In genomic region chr6:31058128-31058894, GRCh38 we compare ENCODE assay signal across 8 cellular contexts. TPM values are rescaled to one million over a fixed set of nuclear protein-coding genes. Genes with fewer than 3 reads are reported as not detected.
A peak's percentile ranks its signal among the peaks of the same experiment; 100 is the strongest.
DNase-seq lines count a peak whose midpoint lies in the region; ATAC-seq, FAIRE-seq and TF ChIP-seq lines count a peak whose summit lies in the region.

No MANE protein-coding gene starts in this region.

- no peak for TF ChIP-seq POLR2A in A549 (IDR thresholded peaks at IDR 0.05; ENCODE audit: low read length)

- FAIRE-seq in A549 (lab: Jason Lieb, UNC), result no peak

- H3K4me1 ChIP-seq in A549 (peaks cover 15% of the 10 kb centered on the region), OCI-LY3 (ENCODE audit: low read length) (no peaks in the 10 kb centered on the region)

- H3K36me3 ChIP-seq in OCI-LY3 (replicated peaks; ENCODE audit: low read depth, low read length), result no peaks in the 10 kb centered on the region

- TF ChIP-seq EP300 in A549 (IDR thresholded peaks at IDR 0.05), result no peak

- H3K27me3 ChIP-seq in OCI-LY3 (ENCODE audit: low read depth, low read length), result 0 out of 2 replicates have a peak, but pooled peaks cover 6% of the 10 kb centered on the region

- H3K4me2 ChIP-seq in A549, result peak overlapping the region; percentile 6
- no peak overlapping the region for H3K4me2 ChIP-seq in OCI-LY3 (ENCODE audit: low read length)

- H3K4me3 ChIP-seq in A549 (no peak overlapping the region), GM12864 (ENCODE audit: low read depth, low read length) (no peak overlapping the region), OCI-LY3 (ENCODE audit: low read length) (no peak overlapping the region), epithelial cell of proximal tubule (ENCODE audit: low read depth, low read length) (no peak overlapping the region)

- ATAC-seq in A549 (peak; percentile 93), GM19463 (IDR thresholded peaks at IDR 0.05; ENCODE audit: unreplicated experiment) (no peak)

- no peaks in the 10 kb centered on the region for H4K20me1 ChIP-seq in OCI-LY3 (ENCODE audit: insufficient read depth, low read length)

- whole genome bisulfite sequencing in A549 (ENCODE audit: missing lambda C conversion rate), result 46% methylated on average over 10 of the region's 10 CpGs

- POLR2A ChIA-PET in A549 (lab: Yijun Ruan, JAX), result no interaction called here

- H2AFZ ChIP-seq in OCI-LY3 (ENCODE audit: low read depth, low read length), result no peak overlapping the region

- no peak overlapping the region for H3K9ac ChIP-seq in OCI-LY3 (ENCODE audit: low read length)

- CTCF ChIA-PET in A549 (lab: Yijun Ruan, JAX), result interaction anchor here (0.7 to 1.0 kb wide), 2 partner anchors 16 to 75 kb away, joined by 3 read pairs; no protein-coding TSS in a partner anchor

- H3K9me3 ChIP-seq in A549, result no peaks in the 10 kb centered on the region
- H3K9me3 ChIP-seq in OCI-LY3 (ENCODE audit: insufficient read depth, low read length), result no peaks in the 10 kb centered on the region

- H3K27ac ChIP-seq in A549, result peak overlapping the region in 1 of 2 experiments; percentile 49; a peak in 2 of 6 replicates
- H3K27ac ChIP-seq in OCI-LY3 (ENCODE audit: low read length), result no peak overlapping the region

- TF ChIP-seq RAD21 in A549 (conservative IDR thresholded peaks at IDR 0.05 in 1 of 2, IDR thresholded peaks at IDR 0.05 in 1 of 2), result no peak

- H3K79me2 ChIP-seq in OCI-LY3 (ENCODE audit: low read length), result no peaks in the 10 kb centered on the region

- TF ChIP-seq CTCF in A549 (IDR thresholded peaks at IDR 0.05) (peak; percentile 37), GM12864 (IDR thresholded peaks at IDR 0.05; ENCODE audit: low read depth, low read length, missing control alignments) (peak; percentile 67), OCI-LY3 (IDR thresholded peaks at IDR 0.05; ENCODE audit: low read depth, low read length) (peak; percentile 43), epithelial cell of proximal tubule (conservative IDR thresholded peaks at IDR 0.05; ENCODE audit: low read depth, low read length) (peak; percentile 60)

- DNase-seq in A549 (ENCODE audit: low read depth in 1 of 2, low spot score in 1 of 2) (peak; percentile 68 to 74), GM12864 (ENCODE audit: low read depth) (no peak), epithelial cell of proximal tubule (ENCODE audit: low read depth) (peak; percentile 85), pons (ENCODE audit: low spot score) (peak; percentile 87), NCI-H187 treated with DMSO at 0.1 percent for 48 hours (lab: John Stamatoyannopoulos, UW) (no peak), NCI-H2029 (lab: John Stamatoyannopoulos, UW) (no peak)

TF ChIP-seq in A549, 52 proteins besides CTCF, POLR2A, EP300 and RAD21:
- peak; percentile 69; the same call in 1 of the 2 replicates for TF ChIP-seq FOSL2 (IDR thresholded peaks at IDR 0.05)
- peak; percentile 96 for TF ChIP-seq FOSL2 (CRISPR knock-in tag; IDR thresholded peaks at IDR 0.05)
- TF ChIP-seq MAFK (IDR thresholded peaks at IDR 0.05; ENCODE audit: partially characterized antibody), result peak; percentile 92
- TF ChIP-seq ELK1 (IDR thresholded peaks at IDR 0.05; ENCODE audit: low read depth, low read length), result no peak
- no peak for TF ChIP-seq ESRRA (IDR thresholded peaks at IDR 0.05; ENCODE audit: borderline replicate concordance, low read length)
- TF ChIP-seq RFX5 (IDR thresholded peaks at IDR 0.05), result no peak
- TF ChIP-seq JUNB (IDR thresholded peaks at IDR 0.05), result 0 out of 2 replicates have a peak, but pooled peaks have one; percentile 56
- TF ChIP-seq, protein P1, sequence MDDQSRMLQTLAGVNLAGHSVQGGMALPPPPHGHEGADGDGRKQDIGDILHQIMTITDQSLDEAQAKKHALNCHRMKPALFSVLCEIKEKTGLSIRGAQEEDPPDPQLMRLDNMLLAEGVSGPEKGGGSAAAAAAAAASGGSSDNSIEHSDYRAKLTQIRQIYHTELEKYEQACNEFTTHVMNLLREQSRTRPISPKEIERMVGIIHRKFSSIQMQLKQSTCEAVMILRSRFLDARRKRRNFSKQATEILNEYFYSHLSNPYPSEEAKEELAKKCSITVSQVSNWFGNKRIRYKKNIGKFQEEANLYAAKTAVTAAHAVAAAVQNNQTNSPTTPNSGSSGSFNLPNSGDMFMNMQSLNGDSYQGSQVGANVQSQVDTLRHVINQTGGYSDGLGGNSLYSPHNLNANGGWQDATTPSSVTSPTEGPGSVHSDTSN (IDR thresholded peaks at IDR 0.05), result no peak
- no peak for TF ChIP-seq HOXB13 (CRISPR knock-in tag; IDR thresholded peaks at IDR 0.05; ENCODE audit: low read depth)
- TF ChIP-seq CEBPB (IDR thresholded peaks at IDR 0.05), result no peak
- TF ChIP-seq NR3C1 (IDR thresholded peaks at IDR 0.05), result no peak
- TF ChIP-seq RNF2 (IDR thresholded peaks at IDR 0.05; ENCODE audit: borderline replicate concordance, low read depth), result no peak
- no peak for TF ChIP-seq KDM1A (IDR thresholded peaks at IDR 0.05; ENCODE audit: low read depth)
- no peak for TF ChIP-seq ZSCAN20 (CRISPR knock-in tag; IDR thresholded peaks at IDR 0.05)
- TF ChIP-seq FOXS1 (CRISPR knock-in tag; IDR thresholded peaks at IDR 0.05), result no peak
- no peak for TF ChIP-seq JUN (IDR thresholded peaks at IDR 0.05)
- TF ChIP-seq, protein P2, sequence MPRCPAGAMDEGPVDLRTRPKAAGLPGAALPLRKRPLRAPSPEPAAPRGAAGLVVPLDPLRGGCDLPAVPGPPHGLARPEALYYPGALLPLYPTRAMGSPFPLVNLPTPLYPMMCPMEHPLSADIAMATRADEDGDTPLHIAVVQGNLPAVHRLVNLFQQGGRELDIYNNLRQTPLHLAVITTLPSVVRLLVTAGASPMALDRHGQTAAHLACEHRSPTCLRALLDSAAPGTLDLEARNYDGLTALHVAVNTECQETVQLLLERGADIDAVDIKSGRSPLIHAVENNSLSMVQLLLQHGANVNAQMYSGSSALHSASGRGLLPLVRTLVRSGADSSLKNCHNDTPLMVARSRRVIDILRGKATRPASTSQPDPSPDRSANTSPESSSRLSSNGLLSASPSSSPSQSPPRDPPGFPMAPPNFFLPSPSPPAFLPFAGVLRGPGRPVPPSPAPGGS (IDR thresholded peaks at IDR 0.05), result no peak
- TF ChIP-seq BHLHE40 (IDR thresholded peaks at IDR 0.05; ENCODE audit: low read depth, low read length), result no peak
- TF ChIP-seq MAX (IDR thresholded peaks at IDR 0.05), result no peak

RNA-seq across cellular contexts. Expression of gene MUC22, which starts 48.0 kb away (rescaled TPM):
- polyA plus RNA-seq in A549 (2011; rRNA removed) (not detected in 2 replicates), A549 (2017; fragmentation: RNase III; extraction: RNeasy Plus Mini Kit Qiagen cat#74134 plus additional on column Dnase treatment) (not detected in 3 replicates)
- polyA plus RNA-seq in A549 (2012; cell fraction: cytosol; rRNA removed), result under 0.01 TPM in 1 of 2 replicates, not detected in the other
- under 0.01 and 0.01 TPM in 2 replicates for polyA plus RNA-seq in A549 (2012; cell fraction: nucleus; rRNA removed)
- polyA minus RNA-seq in A549 (2011; rRNA and poly(A)+ RNA removed), result not detected in 2 replicates
- total RNA-seq in epithelial cell of proximal tubule, result 0.06 TPM in 1 of 2 replicates, not detected in the other

RNA-seq across cellular contexts. Expression of gene C6orf15, which starts 54.1 kb away (rescaled TPM):
- not detected in 2 replicates for polyA plus RNA-seq in A549 (2011; rRNA removed)
- polyA plus RNA-seq in A549 (2012; cell fraction: cytosol; rRNA removed), result not detected in 2 replicates
- polyA plus RNA-seq in A549 (2012; cell fraction: nucleus; rRNA removed), result not detected in 2 replicates
- not detected in 3 replicates for polyA plus RNA-seq in A549 (2017; fragmentation: RNase III; extraction: RNeasy Plus Mini Kit Qiagen cat#74134 plus additional on column Dnase treatment)
- polyA minus RNA-seq in A549 (2011; rRNA and poly(A)+ RNA removed), result not detected in 2 replicates
- 0.29 and 0.43 TPM in 2 replicates for total RNA-seq in epithelial cell of proximal tubule

RNA-seq across cellular contexts. Expression of gene PSORS1C1, which starts 56.3 kb away (rescaled TPM):
- polyA plus RNA-seq in A549 (2011; rRNA removed) (2.3 and 5.8 TPM in 2 replicates), A549 (2017; fragmentation: RNase III; extraction: RNeasy Plus Mini Kit Qiagen cat#74134 plus additional on column Dnase treatment) (3.0 to 4.3 TPM (median 4.3 TPM) in 3 replicates)
- polyA plus RNA-seq in A549 (2012; cell fraction: cytosol; rRNA removed), result 2.2 and 3.1 TPM in 2 replicates
- polyA plus RNA-seq in A549 (2012; cell fraction: nucleus; rRNA removed), result 6.1 and 8.7 TPM in 2 replicates
- polyA minus RNA-seq in A549 (2011; rRNA and poly(A)+ RNA removed), result 6.4 and 7.4 TPM in 2 replicates
- total RNA-seq in epithelial cell of proximal tubule, result 1.1 and 2.8 TPM in 2 replicates

Comparison
In these comparisons a context has a peak if more than half of its experiments do, and no peak if none do; other contexts are left out.
1. DNase-seq: peak in A549 (2 of 2), epithelial cell of proximal tubule (single experiment) and pons (single experiment); none in GM12864 (single experiment), NCI-H187 treated with DMSO at 0.1 percent for 48 hours (single experiment) and NCI-H2029 (single experiment).
2. Peak in every context shown above with its lines, with median percentiles within 50 percentile points of each other: CTCF ChIP-seq.